Comparison of ENCODE assay signal across 8 cellular contexts in the genomic region with DNA sequence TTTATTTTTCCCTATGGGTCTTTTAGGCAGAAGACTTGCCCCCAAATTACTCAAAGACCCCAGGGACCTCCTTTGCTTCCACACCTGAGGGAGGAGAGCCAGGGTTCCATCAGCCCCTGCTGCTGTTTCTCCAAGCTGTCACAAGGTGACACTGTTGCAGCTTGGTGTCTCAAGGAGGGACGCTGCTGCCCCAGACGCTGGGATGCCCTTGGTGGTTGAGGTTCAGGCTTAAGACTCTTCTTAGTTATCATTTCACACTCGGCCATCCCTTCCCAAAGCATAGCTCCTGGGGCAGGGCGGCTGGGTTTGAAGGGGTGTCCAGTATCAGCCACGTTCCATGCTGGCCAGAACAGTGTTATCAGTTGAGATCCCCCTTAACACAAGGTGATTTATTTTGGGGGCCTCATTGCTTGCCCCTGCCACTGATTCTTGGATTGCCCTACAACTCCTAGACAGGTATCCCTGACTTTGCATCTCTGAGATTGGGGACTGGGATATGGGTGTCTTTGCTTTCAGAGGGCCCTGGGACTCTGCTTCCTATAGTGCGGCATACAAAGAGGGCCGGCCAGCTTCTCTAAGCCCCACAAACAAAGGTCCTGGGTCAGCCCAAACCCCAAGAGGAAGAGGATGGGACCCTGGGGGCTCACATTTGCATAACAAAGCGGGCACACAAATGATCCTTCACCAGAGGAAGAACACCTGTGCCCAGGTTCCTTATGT. TPM values are rescaled to one million over a fixed set of nuclear protein-coding genes. Genes with fewer than 3 reads are reported as not detected.
DNase-seq lines count a peak whose midpoint lies in the region; ATAC-seq, FAIRE-seq and TF ChIP-seq lines count a peak whose summit lies in the region.

No MANE protein-coding gene starts in this region.

- TF ChIP-seq CTCF in astrocyte (IDR thresholded peaks at IDR 0.05; ENCODE audit: insufficient read depth, low read depth, low read length) (peak; percentile 88), omental fat pad (IDR thresholded peaks at IDR 0.05) (no peak)

- H3K36me3 ChIP-seq in astrocyte (ENCODE audit: insufficient read depth, low read length): no peaks in the 10 kb centered on the region

- H3K9me3 ChIP-seq in astrocyte (ENCODE audit: insufficient read depth, low read depth, low read length): no peaks in the 10 kb centered on the region

- in situ Hi-C loops in KBM-7 (cut with MboI; ENCODE audit: low pct_unique_long_range_greater_than_20kb, low sequenced_read_pairs): no loop called here

- no peak overlapping the region for H3K4me2 ChIP-seq in astrocyte (ENCODE audit: low read length)

- no peaks in the 10 kb centered on the region for H3K9me3 Mint-ChIP-seq in astrocyte (ENCODE audit: unreplicated experiment)

- DNase-seq in ELF-1 (ENCODE audit: low read depth, low spot score) (peak; percentile 69), KBM-7 (peak; percentile 74), astrocyte (ENCODE audit: low read depth) (peak; percentile 24), iPS-NIHi11 (ENCODE audit: low spot score) (peak; percentile 82), omental fat pad (ENCODE audit: low spot score) (no peak)
- peak; percentile 61 for DNase-seq in stimulated activated CD4-positive, alpha-beta T cell treated with anti-CD3 and anti-CD28 coated beads, Interleukin-4, amount 100 ng/mL, for 1 hour

- no peak overlapping the region for H3K27ac Mint-ChIP-seq in astrocyte (ENCODE audit: unreplicated experiment)

- H3K36me3 Mint-ChIP-seq in astrocyte (ENCODE audit: low read depth, unreplicated experiment): no peaks in the 10 kb centered on the region

- H3K27me3 Mint-ChIP-seq in astrocyte (ENCODE audit: low read depth, unreplicated experiment): peaks cover 63% of the 10 kb centered on the region

- no peaks in the 10 kb centered on the region for H4K20me1 ChIP-seq in astrocyte (ENCODE audit: insufficient read depth, low read length)

- no peaks in the 10 kb centered on the region for H3K79me2 ChIP-seq in astrocyte (ENCODE audit: insufficient read depth, low read length)

- H3K27me3 ChIP-seq in astrocyte (ENCODE audit: insufficient read depth, low read length): peaks cover 22% of the 10 kb centered on the region

- peak; percentile 53 for ATAC-seq in GM21515 (IDR thresholded peaks at IDR 0.05; ENCODE audit: unreplicated experiment)
- ATAC-seq in SK-N-SH treated with all-trans-retinoic acid at 6 μM for 48 hours: peak; percentile 87
- ATAC-seq in omental fat pad (ENCODE audit: low FRiP score): no peak

- H3K4me1 ChIP-seq in astrocyte (ENCODE audit: insufficient read depth, low read length): peaks cover 5% of the 10 kb centered on the region

- peak; percentile 60 for FAIRE-seq in astrocyte (lab: Jason Lieb, UNC)

- H3K27ac ChIP-seq in astrocyte (ENCODE audit: low read depth, low read length): no peak overlapping the region

- no peak overlapping the region for H3K9ac ChIP-seq in astrocyte (ENCODE audit: low read length)

- H3K4me1 Mint-ChIP-seq in astrocyte (ENCODE audit: low read depth, unreplicated experiment): peaks cover 3% of the 10 kb centered on the region

- H2AFZ ChIP-seq in astrocyte (ENCODE audit: low read depth, low read length): no peak overlapping the region

- H3K4me3 Mint-ChIP-seq in astrocyte (ENCODE audit: unreplicated experiment): no peak overlapping the region

- H3K4me3 ChIP-seq in astrocyte (ENCODE audit: insufficient read depth, low read depth, low read length): no peak overlapping the region

TF ChIP-seq in SK-N-SH treated with all-trans-retinoic acid at 6 μM for 48 hours, 23 proteins besides CTCF, POLR2A, EP300 and RAD21:
- no peak for TF ChIP-seq TCF4 (CRISPR knock-in tag; IDR thresholded peaks at IDR 0.05; ENCODE audit: borderline replicate concordance)
- no peak for TF ChIP-seq ZNF8 (CRISPR knock-in tag; IDR thresholded peaks at IDR 0.05)
- no peak for TF ChIP-seq SNAI2 (CRISPR knock-in tag; IDR thresholded peaks at IDR 0.05)
- TF ChIP-seq, protein P1, sequence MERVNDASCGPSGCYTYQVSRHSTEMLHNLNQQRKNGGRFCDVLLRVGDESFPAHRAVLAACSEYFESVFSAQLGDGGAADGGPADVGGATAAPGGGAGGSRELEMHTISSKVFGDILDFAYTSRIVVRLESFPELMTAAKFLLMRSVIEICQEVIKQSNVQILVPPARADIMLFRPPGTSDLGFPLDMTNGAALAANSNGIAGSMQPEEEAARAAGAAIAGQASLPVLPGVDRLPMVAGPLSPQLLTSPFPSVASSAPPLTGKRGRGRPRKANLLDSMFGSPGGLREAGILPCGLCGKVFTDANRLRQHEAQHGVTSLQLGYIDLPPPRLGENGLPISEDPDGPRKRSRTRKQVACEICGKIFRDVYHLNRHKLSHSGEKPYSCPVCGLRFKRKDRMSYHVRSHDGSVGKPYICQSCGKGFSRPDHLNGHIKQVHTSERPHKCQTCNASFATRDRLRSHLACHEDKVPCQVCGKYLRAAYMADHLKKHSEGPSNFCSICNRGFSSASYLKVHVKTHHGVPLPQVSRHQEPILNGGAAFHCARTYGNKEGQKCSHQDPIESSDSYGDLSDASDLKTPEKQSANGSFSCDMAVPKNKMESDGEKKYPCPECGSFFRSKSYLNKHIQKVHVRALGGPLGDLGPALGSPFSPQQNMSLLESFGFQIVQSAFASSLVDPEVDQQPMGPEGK (CRISPR knock-in tag; IDR thresholded peaks at IDR 0.05; ENCODE audit: borderline replicate concordance): no peak
- TF ChIP-seq GLIS3 (CRISPR knock-in tag; IDR thresholded peaks at IDR 0.05): no peak
- TF ChIP-seq ARNTL (CRISPR knock-in tag; IDR thresholded peaks at IDR 0.05; ENCODE audit: borderline replicate concordance, low read depth): no peak
- no peak for TF ChIP-seq TOX (CRISPR knock-in tag; IDR thresholded peaks at IDR 0.05; ENCODE audit: borderline replicate concordance)
- no peak for TF ChIP-seq RARB (CRISPR knock-in tag; IDR thresholded peaks at IDR 0.05)
- TF ChIP-seq ZNF565 (CRISPR knock-in tag; conservative IDR thresholded peaks at IDR 0.05; ENCODE audit: low read depth): no peak
- no peak for TF ChIP-seq ZFP30 (CRISPR knock-in tag; IDR thresholded peaks at IDR 0.05)
- TF ChIP-seq, protein P2, sequence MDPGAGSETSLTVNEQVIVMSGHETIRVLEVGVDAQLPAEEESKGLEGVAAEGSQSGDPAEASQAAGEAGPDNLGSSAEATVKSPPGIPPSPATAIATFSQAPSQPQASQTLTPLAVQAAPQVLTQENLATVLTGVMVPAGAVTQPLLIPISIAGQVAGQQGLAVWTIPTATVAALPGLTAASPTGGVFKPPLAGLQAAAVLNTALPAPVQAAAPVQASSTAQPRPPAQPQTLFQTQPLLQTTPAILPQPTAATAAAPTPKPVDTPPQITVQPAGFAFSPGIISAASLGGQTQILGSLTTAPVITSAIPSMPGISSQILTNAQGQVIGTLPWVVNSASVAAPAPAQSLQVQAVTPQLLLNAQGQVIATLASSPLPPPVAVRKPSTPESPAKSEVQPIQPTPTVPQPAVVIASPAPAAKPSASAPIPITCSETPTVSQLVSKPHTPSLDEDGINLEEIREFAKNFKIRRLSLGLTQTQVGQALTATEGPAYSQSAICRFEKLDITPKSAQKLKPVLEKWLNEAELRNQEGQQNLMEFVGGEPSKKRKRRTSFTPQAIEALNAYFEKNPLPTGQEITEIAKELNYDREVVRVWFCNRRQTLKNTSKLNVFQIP (CRISPR knock-in tag; IDR thresholded peaks at IDR 0.05; ENCODE audit: borderline replicate concordance, low read depth): no peak
- no peak for TF ChIP-seq ESRRG (CRISPR knock-in tag; IDR thresholded peaks at IDR 0.05)
- TF ChIP-seq ZNF70 (CRISPR knock-in tag; IDR thresholded peaks at IDR 0.05): no peak

RNA-seq across cellular contexts. Expression of a gene that starts 22.7 kb away (rescaled TPM):
- 0.12 TPM in 1 of 2 replicates, not detected in the other for total RNA-seq in astrocyte
- under 1 TPM in 2 of 4 donors, not detected in 2; 0.12 to 0.19 TPM for total RNA-seq in omental fat pad

RNA-seq across cellular contexts. Expression of a gene that starts 37.6 kb away (rescaled TPM):
- total RNA-seq in astrocyte: 458 and 582 TPM in 2 replicates
- 10 to 100 TPM; 17.9 to 35.9 (median 28.8) TPM for total RNA-seq in omental fat pad

Comparison
In these comparisons a context has a peak if more than half of its experiments do, and no peak if none do; other contexts are left out.
1. RNA of a gene that starts 37.6 kb away (total RNA-seq): 458 to 582 TPM in astrocyte; 17.9 to 35.9 TPM in omental fat pad; every median in the first group is over 10 times any median in the second.